8 cellular contexts compared by ENCODE assay signal in the genomic region with DNA sequence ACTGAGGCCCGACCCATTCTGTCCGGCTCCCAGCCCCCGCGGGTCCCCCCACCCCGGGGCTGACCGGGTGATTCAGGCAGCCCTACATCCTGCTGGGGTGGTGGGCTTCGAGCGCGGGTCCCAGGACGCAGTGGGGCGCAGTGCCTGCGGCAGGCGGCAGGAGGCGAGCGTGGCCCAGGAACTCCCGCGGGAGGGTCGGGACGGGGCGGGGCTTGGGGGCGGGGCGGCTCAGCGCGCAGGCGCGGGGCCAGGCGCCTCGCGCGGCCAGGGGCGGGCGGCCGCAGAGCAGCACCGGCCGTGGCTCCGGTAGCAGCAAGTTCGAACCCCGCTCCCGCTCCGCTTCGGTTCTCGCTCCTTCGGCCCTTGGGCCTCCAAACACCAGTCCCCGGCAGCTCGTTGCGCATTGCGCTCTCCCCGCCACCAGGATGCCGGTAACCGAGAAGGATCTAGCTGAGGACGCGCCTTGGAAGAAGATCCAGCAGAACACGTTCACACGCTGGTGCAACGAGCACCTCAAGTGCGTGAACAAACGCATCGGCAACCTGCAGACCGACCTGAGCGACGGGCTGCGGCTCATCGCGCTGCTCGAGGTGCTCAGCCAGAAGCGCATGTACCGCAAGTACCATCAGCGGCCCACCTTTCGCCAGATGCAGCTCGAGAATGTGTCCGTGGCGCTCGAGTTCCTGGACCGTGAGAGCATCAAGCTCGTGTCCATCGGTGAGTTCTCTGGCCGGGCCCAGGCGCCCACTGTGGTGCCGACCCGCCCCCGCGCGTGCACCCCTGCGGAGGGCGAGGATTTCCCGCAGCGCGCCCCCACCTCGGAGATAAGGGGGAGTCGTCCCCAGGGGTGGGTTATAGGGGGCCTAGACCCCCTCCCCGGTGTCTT. TPM values are rescaled to one million over a fixed set of nuclear protein-coding genes. Genes with fewer than 3 reads are reported as not detected.
DNase-seq lines count a peak whose midpoint lies in the region; ATAC-seq, FAIRE-seq and TF ChIP-seq lines count a peak whose summit lies in the region.

A gene with protein sequence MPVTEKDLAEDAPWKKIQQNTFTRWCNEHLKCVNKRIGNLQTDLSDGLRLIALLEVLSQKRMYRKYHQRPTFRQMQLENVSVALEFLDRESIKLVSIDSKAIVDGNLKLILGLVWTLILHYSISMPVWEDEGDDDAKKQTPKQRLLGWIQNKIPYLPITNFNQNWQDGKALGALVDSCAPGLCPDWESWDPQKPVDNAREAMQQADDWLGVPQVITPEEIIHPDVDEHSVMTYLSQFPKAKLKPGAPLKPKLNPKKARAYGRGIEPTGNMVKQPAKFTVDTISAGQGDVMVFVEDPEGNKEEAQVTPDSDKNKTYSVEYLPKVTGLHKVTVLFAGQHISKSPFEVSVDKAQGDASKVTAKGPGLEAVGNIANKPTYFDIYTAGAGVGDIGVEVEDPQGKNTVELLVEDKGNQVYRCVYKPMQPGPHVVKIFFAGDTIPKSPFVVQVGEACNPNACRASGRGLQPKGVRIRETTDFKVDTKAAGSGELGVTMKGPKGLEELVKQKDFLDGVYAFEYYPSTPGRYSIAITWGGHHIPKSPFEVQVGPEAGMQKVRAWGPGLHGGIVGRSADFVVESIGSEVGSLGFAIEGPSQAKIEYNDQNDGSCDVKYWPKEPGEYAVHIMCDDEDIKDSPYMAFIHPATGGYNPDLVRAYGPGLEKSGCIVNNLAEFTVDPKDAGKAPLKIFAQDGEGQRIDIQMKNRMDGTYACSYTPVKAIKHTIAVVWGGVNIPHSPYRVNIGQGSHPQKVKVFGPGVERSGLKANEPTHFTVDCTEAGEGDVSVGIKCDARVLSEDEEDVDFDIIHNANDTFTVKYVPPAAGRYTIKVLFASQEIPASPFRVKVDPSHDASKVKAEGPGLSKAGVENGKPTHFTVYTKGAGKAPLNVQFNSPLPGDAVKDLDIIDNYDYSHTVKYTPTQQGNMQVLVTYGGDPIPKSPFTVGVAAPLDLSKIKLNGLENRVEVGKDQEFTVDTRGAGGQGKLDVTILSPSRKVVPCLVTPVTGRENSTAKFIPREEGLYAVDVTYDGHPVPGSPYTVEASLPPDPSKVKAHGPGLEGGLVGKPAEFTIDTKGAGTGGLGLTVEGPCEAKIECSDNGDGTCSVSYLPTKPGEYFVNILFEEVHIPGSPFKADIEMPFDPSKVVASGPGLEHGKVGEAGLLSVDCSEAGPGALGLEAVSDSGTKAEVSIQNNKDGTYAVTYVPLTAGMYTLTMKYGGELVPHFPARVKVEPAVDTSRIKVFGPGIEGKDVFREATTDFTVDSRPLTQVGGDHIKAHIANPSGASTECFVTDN (N-terminal part only) (plus strand): TSS at position 283 of the 886 bp plus-strand sequence. CDS start 143 bp downstream, at position 426.

- peak within 1 kb of the TSS; percentile 62 for H3K27ac ChIP-seq in SJSA1
- H3K27ac ChIP-seq in neutrophil: peak within 1 kb of the TSS; percentile 20

- DNase-seq in BJ (ENCODE audit: low read depth): no peak
- peak; percentile 71 to 77 for DNase-seq in SJSA1 (ENCODE audit: low read depth in 1 of 2, low spot score in 2 of 2)
- peak; percentile 66 to 89 (median 80) for DNase-seq in activated naive CD4-positive, alpha-beta T cell (lab: John Stamatoyannopoulos, UW)
- peak; percentile 95 to 96 for DNase-seq in frontal cortex (ENCODE audit: low spot score in 2 of 2)
- peak; percentile 58 for DNase-seq in superior temporal gyrus (ENCODE audit: extremely low spot score)

- ATAC-seq in GM19043 (IDR thresholded peaks at IDR 0.05; ENCODE audit: low read depth, unreplicated experiment) (peak; percentile 52), HG03521 (IDR thresholded peaks at IDR 0.05; ENCODE audit: unreplicated experiment) (peak; percentile 72)

- H3K27me3 ChIP-seq in BJ (ENCODE audit: control insufficient read depth, insufficient read depth, low read length) (no peaks in the 10 kb centered on the region), SJSA1 (replicated peaks) (no peaks in the 10 kb centered on the region), neutrophil (peaks cover 18% of the 10 kb centered on the region)

- H3K36me3 ChIP-seq in BJ (ENCODE audit: control insufficient read depth, insufficient read depth, low read length): no peaks in the 10 kb centered on the region
- H3K36me3 ChIP-seq in SJSA1: peaks cover 29% of the 10 kb centered on the region
- no peaks in the 10 kb centered on the region for H3K36me3 ChIP-seq in neutrophil

- no peak for FAIRE-seq in frontal cortex (lab: Jason Lieb, UNC)

- H3K9me3 ChIP-seq in SJSA1 (replicated peaks) (no peaks in the 10 kb centered on the region), neutrophil (no peaks in the 10 kb centered on the region)

- H3K4me1 ChIP-seq in SJSA1 (replicated peaks): peaks cover 51% of the 10 kb centered on the region
- peaks cover 16 to 17% of the 10 kb centered on the region in 2 experiments for H3K4me1 ChIP-seq in neutrophil (ENCODE audit: control insufficient read depth in 1 of 2, insufficient read depth in 1 of 2, low read depth in 1 of 2, low read length in 1 of 2)

- POLR2A ChIA-PET in BJ (lab: Charles Lee): interaction anchor here (0.9 kb wide), 1 partner anchor 14 kb away, joined by 3 read pairs; no protein-coding TSS in a partner anchor

- CTCF ChIA-PET in BJ (lab: Yijun Ruan, JAX): interaction anchor here (0.5 to 2.7 kb wide), 28 partner anchors 10 to 561 kb away, joined by 3 to 14 read pairs (median 5); no protein-coding TSS in a partner anchor

- peak; percentile 85 for TF ChIP-seq CTCF in BJ (IDR thresholded peaks at IDR 0.05; ENCODE audit: insufficient read depth, low read depth, low read length)
- TF ChIP-seq CTCF in neutrophil (IDR thresholded peaks at IDR 0.05): peak; percentile 61

- H3K4me3 ChIP-seq in BJ (ENCODE audit: low read depth, low read length) (peak within 1 kb of the TSS; percentile 90), SJSA1 (peak within 1 kb of the TSS; percentile 68), neutrophil (ENCODE audit: low read depth in 1 of 2, low read length in 1 of 2) (peak within 1 kb of the TSS; percentile 65 to 72)

RNA-seq across cellular contexts. Expression of the gene that starts here (rescaled TPM):
- 73.7 and 111 TPM in 2 replicates for polyA plus RNA-seq in BJ (2011; rRNA removed)
- 166 and 189 TPM in 2 replicates for polyA minus RNA-seq in BJ (2011; rRNA and poly(A)+ RNA removed)
- 130 and 207 TPM in 2 replicates for total RNA-seq in SJSA1 (2014; rRNA removed; shearing (Covaris generic))
- total RNA-seq in frontal cortex: 16.3 TPM
